Comparison of ENCODE assay signal across 8 cellular contexts in the genomic region with DNA sequence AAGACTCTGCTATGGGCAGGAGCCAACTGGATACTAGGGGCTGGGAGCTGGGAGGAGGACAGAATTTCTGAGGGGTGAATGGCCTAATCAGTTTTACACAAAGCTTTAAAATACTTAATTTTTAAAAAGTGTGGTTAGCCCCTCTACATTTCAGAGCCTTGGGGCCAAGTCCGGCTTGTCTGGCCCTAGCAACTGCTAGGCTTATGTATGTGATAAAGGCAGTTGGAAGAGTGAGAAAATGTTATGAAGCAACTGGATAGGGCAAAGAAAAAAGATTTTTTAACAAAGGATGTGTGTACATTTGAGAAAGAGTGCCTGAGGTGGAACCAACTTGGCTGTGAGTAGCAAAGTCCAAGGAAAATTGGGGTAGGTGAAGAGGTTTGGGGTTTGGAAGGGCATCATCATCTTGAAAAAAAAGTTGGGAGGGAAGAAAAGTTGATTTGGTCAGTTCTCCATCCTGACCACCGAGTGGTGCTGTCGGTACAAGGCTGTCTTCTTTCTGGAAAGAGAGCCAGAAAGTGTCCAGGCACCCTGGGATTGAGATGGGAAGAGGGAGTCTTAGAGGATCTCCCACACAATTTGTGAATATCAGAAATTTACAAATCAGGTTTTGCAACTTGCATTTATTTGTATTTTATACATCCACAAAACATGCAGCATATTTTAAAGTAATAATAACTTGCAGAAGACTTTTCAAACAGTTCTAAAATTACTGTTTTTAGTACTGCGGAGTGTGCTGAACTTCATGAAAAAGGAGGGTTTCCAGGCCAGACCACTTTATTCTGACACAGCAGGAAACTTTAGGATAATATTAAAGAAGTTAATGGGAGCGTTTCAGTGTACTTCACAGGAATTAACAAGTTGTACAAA. TPM values are rescaled to one million over a fixed set of nuclear protein-coding genes. Genes with fewer than 3 reads are reported as not detected.
DNase-seq lines count a peak whose midpoint lies in the region; ATAC-seq, FAIRE-seq and TF ChIP-seq lines count a peak whose summit lies in the region.

No MANE protein-coding gene starts in this region.

- ATAC-seq in A549, result peak; percentile 79 to 84; a peak in 5 of 6 replicates
- ATAC-seq in HG03097 (IDR thresholded peaks at IDR 0.05; ENCODE audit: low FRiP score, unreplicated experiment), result no peak

- no peaks in the 10 kb centered on the region for H3K27me3 Mint-ChIP-seq in mesothelial cell of epicardium (ENCODE audit: low read depth)

- peaks cover 28% of the 10 kb centered on the region for H3K4me1 Mint-ChIP-seq in mesothelial cell of epicardium

- intact Hi-C loops in dorsolateral prefrontal cortex (cut with DNase I), result loop anchor here (5.0 to 10.0 kb wide), 2 partner anchors 379 to 381 kb away; no protein-coding TSS in a partner anchor

- DNase-seq in A549 (ENCODE audit: low read depth in 1 of 2, low spot score in 1 of 2) (peak; percentile 61 to 67), GM12864 (ENCODE audit: low read depth) (no peak), NCI-H82 treated with DMSO at 0.1 percent for 48 hours (lab: John Stamatoyannopoulos, UW; ENCODE audit: unreplicated experiment) (peak; percentile 22), dorsolateral prefrontal cortex (peak in 2 of 10 donors; percentile 19 to 52), mesothelial cell of epicardium (ENCODE audit: low spot score in 2 of 2, unreplicated experiment in 2 of 2) (no peak)
- no peak for DNase-seq in stimulated activated CD4-positive, alpha-beta T cell treated with anti-CD3 and anti-CD28 coated beads, Interleukin-4, amount 100 ng/mL, for 4 hours
- no peak for DNase-seq in activated CD4-positive, alpha-beta T cell treated with anti-CD3 and anti-CD28 coated beads, Interleukin-2, amount 50 U/mL, for 4 hours

- POLR2A ChIA-PET in A549 (lab: Yijun Ruan, JAX), result no interaction called here

- TF ChIP-seq CTCF in A549 (IDR thresholded peaks at IDR 0.05) (peak; percentile 64), GM12864 (IDR thresholded peaks at IDR 0.05; ENCODE audit: low read depth, low read length, missing control alignments) (peak; percentile 63), dorsolateral prefrontal cortex (IDR thresholded peaks at IDR 0.05 in 54 of 56, conservative IDR thresholded peaks at IDR 0.05 in 2 of 56; ENCODE audit: low read depth in 1 of 56, partially characterized antibody in 56 of 56) (peak; percentile 31 to 77 (median 65)), mesothelial cell of epicardium (IDR thresholded peaks at IDR 0.05; ENCODE audit: unreplicated experiment) (peak; percentile 53)

- no peaks in the 10 kb centered on the region for H3K9me3 Mint-ChIP-seq in mesothelial cell of epicardium

- H3K27ac Mint-ChIP-seq in mesothelial cell of epicardium, result peak overlapping the region; percentile 23

- H3K4me2 ChIP-seq in A549, result no peak overlapping the region

- whole genome bisulfite sequencing in A549 (ENCODE audit: missing lambda C conversion rate), result 30% methylated on average over 5 of the region's 5 CpGs

- CTCF ChIA-PET in A549 (lab: Yijun Ruan, JAX), result interaction anchor here (0.6 to 2.5 kb wide), 15 partner anchors 8 to 531 kb away, joined by 3 to 16 read pairs (median 4); no protein-coding TSS in a partner anchor

- H3K9me3 ChIP-seq in A549, result no peaks in the 10 kb centered on the region

- no peak overlapping the region for H3K4me3 ChIP-seq in A549
- no peak overlapping the region for H3K4me3 ChIP-seq in GM12864 (ENCODE audit: low read depth, low read length)
- H3K4me3 ChIP-seq in dorsolateral prefrontal cortex, result no peak overlapping the region

- peaks cover 14% of the 10 kb centered on the region; the same call in 2 of the 3 replicates for H3K4me1 ChIP-seq in A549

- no peak overlapping the region for H3K4me3 Mint-ChIP-seq in mesothelial cell of epicardium

- H3K27ac ChIP-seq in A549 (no peak overlapping the region), dorsolateral prefrontal cortex (no peak overlapping the region)

- H3K36me3 Mint-ChIP-seq in mesothelial cell of epicardium, result no peaks in the 10 kb centered on the region

- peaks cover 0 to 6% (median 0%) of the 10 kb centered on the region in 45 donors for H3K27me3 ChIP-seq in dorsolateral prefrontal cortex

- TF ChIP-seq POLR2A in A549 (IDR thresholded peaks at IDR 0.05; ENCODE audit: low read length), result no peak

- no peak for TF ChIP-seq EP300 in A549 (IDR thresholded peaks at IDR 0.05)

- no peak for FAIRE-seq in A549 (lab: Jason Lieb, UNC)

- peak; percentile 67 to 74 for TF ChIP-seq RAD21 in A549 (conservative IDR thresholded peaks at IDR 0.05 in 1 of 2, IDR thresholded peaks at IDR 0.05 in 1 of 2)

TF ChIP-seq in A549, 52 proteins besides CTCF, POLR2A, EP300 and RAD21:
- TF ChIP-seq SMC3 (IDR thresholded peaks at IDR 0.05), result peak; percentile 56
- TF ChIP-seq, protein P1, sequence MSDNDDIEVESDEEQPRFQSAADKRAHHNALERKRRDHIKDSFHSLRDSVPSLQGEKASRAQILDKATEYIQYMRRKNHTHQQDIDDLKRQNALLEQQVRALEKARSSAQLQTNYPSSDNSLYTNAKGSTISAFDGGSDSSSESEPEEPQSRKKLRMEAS (IDR thresholded peaks at IDR 0.05), result no peak

RNA-seq across cellular contexts. Expression of a gene that starts 10.5 kb away (rescaled TPM):
- polyA plus RNA-seq in A549 (2011; rRNA removed), result not detected in 2 replicates
- polyA plus RNA-seq in A549 (2012; cell fraction: cytosol; rRNA removed), result not detected in 2 replicates
- not detected in 2 replicates for polyA plus RNA-seq in A549 (2012; cell fraction: nucleus; rRNA removed)
- polyA plus RNA-seq in A549 (2017; fragmentation: RNase III; extraction: RNeasy Plus Mini Kit Qiagen cat#74134 plus additional on column Dnase treatment), result not detected in 3 replicates
- polyA minus RNA-seq in A549 (2011; rRNA and poly(A)+ RNA removed), result not detected in 2 replicates
- total RNA-seq in dorsolateral prefrontal cortex, result 1 to 10 TPM in 2 of 120 experiments, under 1 TPM in 14, not detected in 104; 0.10 to 1.4 (median 0.35) TPM
- 6.8 to 7.3 TPM (median 7.2 TPM) in 3 replicates for total RNA-seq in mesothelial cell of epicardium

RNA-seq across cellular contexts. Expression of a gene that starts 15.1 kb away (rescaled TPM):
- polyA plus RNA-seq in A549 (2011; rRNA removed) (23.3 and 25.7 TPM in 2 replicates), A549 (2017; fragmentation: RNase III; extraction: RNeasy Plus Mini Kit Qiagen cat#74134 plus additional on column Dnase treatment) (14.3 to 18.2 TPM (median 18.1 TPM) in 3 replicates)
- 5.5 and 6.6 TPM in 2 replicates for polyA plus RNA-seq in A549 (2012; cell fraction: cytosol; rRNA removed)
- 4.9 and 8.2 TPM in 2 replicates for polyA plus RNA-seq in A549 (2012; cell fraction: nucleus; rRNA removed)
- 33.2 and 37.1 TPM in 2 replicates for polyA minus RNA-seq in A549 (2011; rRNA and poly(A)+ RNA removed)
- total RNA-seq in dorsolateral prefrontal cortex (10 to 100 TPM; 34.9 to 82.1 (median 57.1) TPM), mesothelial cell of epicardium (36.1 to 40.8 TPM (median 36.5 TPM) in 3 replicates)

Comparison
In these comparisons a context has a peak if more than half of its experiments do, and no peak if none do; other contexts are left out.
1. DNase-seq: peak in A549 (2 of 2) and NCI-H82 treated with DMSO at 0.1 percent for 48 hours (single experiment); none in GM12864 (single experiment), mesothelial cell of epicardium (0 of 2), stimulated activated CD4-positive, alpha-beta T cell treated with anti-CD3 and anti-CD28 coated beads, Interleukin-4, amount 100 ng/mL, for 4 hours (0 of 2) and activated CD4-positive, alpha-beta T cell treated with anti-CD3 and anti-CD28 coated beads, Interleukin-2, amount 50 U/mL, for 4 hours (0 of 2).
2. Peak in every context shown above with its lines, with median percentiles within 50 percentile points of each other: CTCF ChIP-seq.